ENCODE assay signal across 8 cellular contexts in the genomic region with DNA sequence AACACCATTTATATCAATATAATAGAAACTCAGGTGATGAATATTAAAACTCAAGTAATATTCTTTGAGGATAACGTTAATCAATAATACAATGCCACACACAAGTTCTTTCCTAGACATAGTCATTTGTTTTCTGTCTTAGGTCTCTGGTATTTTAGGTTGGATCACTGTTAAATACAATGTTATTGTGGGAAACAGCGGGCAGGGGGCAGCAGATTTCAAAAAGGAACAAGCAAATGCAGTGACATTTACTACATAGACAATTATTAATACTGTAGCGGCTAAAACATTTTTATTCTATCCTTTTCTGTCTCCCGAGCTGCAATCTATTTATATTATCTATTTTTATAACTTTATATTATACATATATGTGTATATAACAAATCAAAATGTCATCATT.
DNase-seq lines count a peak whose midpoint lies in the region; ATAC-seq and TF ChIP-seq lines count a peak whose summit lies in the region.

No MANE protein-coding gene starts in this region.

- ATAC-seq in HG03103 (IDR thresholded peaks at IDR 0.05; ENCODE audit: low read depth, unreplicated experiment) = peak; percentile 63

- in situ Hi-C loops in GM13977 (cut with MboI; ENCODE audit: low pct_unique_long_range_greater_than_20kb, low sequenced_read_pairs, unreplicated experiment) = loop anchor here (10.0 kb wide), 1 partner anchor 120 kb away; no protein-coding TSS in a partner anchor

- H4K20me1 ChIP-seq in OCI-LY7 (ENCODE audit: insufficient read depth, low read length) = no peaks in the 10 kb centered on the region

- H3K79me2 ChIP-seq in OCI-LY7 (ENCODE audit: insufficient read depth, low read depth, low read length) = no peaks in the 10 kb centered on the region

- no peaks in the 10 kb centered on the region for H3K9me2 ChIP-seq in OCI-LY7 (ENCODE audit: insufficient read depth, low read length)

- CTCF ChIA-PET in OCI-LY7 (lab: Charles Lee; ENCODE audit: unreplicated experiment) = no interaction called here

- H3K9me3 ChIP-seq in OCI-LY7 (ENCODE audit: low read length) = no peaks in the 10 kb centered on the region

- no peak overlapping the region for H2AFZ ChIP-seq in OCI-LY7 (ENCODE audit: low read length)

- H3K4me1 ChIP-seq in OCI-LY7 (ENCODE audit: insufficient read depth, low read length, poor library complexity, severe bottlenecking) = no peaks in the 10 kb centered on the region

- no peak overlapping the region for H3K4me2 ChIP-seq in OCI-LY7 (ENCODE audit: low read length)

- POLR2A ChIA-PET in OCI-LY7 (lab: Charles Lee) = interaction anchor here (0.6 to 1.7 kb wide), 2 partner anchors 9 to 385 kb away, joined by 3 to 6 read pairs; no protein-coding TSS in a partner anchor

- TF ChIP-seq CTCF in GM13977 (IDR thresholded peaks at IDR 0.05; ENCODE audit: extremely low read depth, insufficient read depth, missing control alignments) = peak; percentile 61
- TF ChIP-seq CTCF in OCI-LY7 (conservative IDR thresholded peaks at IDR 0.05; ENCODE audit: low read length) = peak; percentile 76
- TF ChIP-seq CTCF in epithelial cell of proximal tubule (conservative IDR thresholded peaks at IDR 0.05; ENCODE audit: low read depth, low read length) = peak; percentile 63

- no peaks in the 10 kb centered on the region for H3K36me3 ChIP-seq in OCI-LY7 (ENCODE audit: insufficient read depth, low read length)

- BruUV-seq in OCI-LY7 (replicated peaks; lab: Mats Ljungman, UMichigan) = no TSS peak

- intact Hi-C loops in OCI-LY7 (cut with micrococcal nuclease; ENCODE audit: unreplicated experiment) = no loop called here

- H3K4me3 ChIP-seq in OCI-LY7 (ENCODE audit: low read depth, low read length, poor library complexity, severe bottlenecking) (no peak overlapping the region), epithelial cell of proximal tubule (ENCODE audit: low read depth, low read length) (no peak overlapping the region)

- H3K27ac ChIP-seq in OCI-LY7 (ENCODE audit: low read depth, low read length, poor library complexity, severe bottlenecking) = no peak overlapping the region

- DNase-seq in AG08396 (ENCODE audit: low spot score) (peak; percentile 29), GM13977 (ENCODE audit: low spot score) (peak; percentile 51), OCI-LY7 (ENCODE audit: low spot score) (peak; percentile 23), epithelial cell of proximal tubule (ENCODE audit: low read depth) (no peak), renal cortical epithelial cell (ENCODE audit: low read depth) (peak; percentile 56), 8988T (no peak)
- DNase-seq in stimulated activated CD4-positive, alpha-beta T cell treated with anti-CD3 and anti-CD28 coated beads, Interleukin-4, amount 100 ng/mL, for 24 hours = no peak

Comparison
In these comparisons a context has a peak if more than half of its experiments do, and no peak if none do; other contexts are left out.
1. DNase-seq: peak in AG08396 (single experiment), GM13977 (single experiment), OCI-LY7 (single experiment) and renal cortical epithelial cell (single experiment); none in epithelial cell of proximal tubule (single experiment), 8988T (single experiment) and stimulated activated CD4-positive, alpha-beta T cell treated with anti-CD3 and anti-CD28 coated beads, Interleukin-4, amount 100 ng/mL, for 24 hours (single experiment).
2. Peak in every context shown above with its lines, with median percentiles within 50 percentile points of each other: CTCF ChIP-seq.